ENCODE assay signal across 8 cellular contexts in genomic region chr6:91476000-91476399, GRCh38.
DNase-seq lines count a peak whose midpoint lies in the region; ATAC-seq lines count a peak whose summit lies in the region.

No MANE protein-coding gene starts in this region.

- in situ Hi-C loops in ACHN (cut with HindIII; ENCODE audit: low pct_ligation_motif_present, low pct_unique_long_range_greater_than_20kb, low sequenced_read_pairs), result no loop called here

- DNase-seq in ACHN (peak; percentile 65), HPDE6-E6E7 (ENCODE audit: extremely low spot score) (peak; percentile 66), amniotic epithelial cell (ENCODE audit: low read depth) (peak; percentile 26), myocyte (ENCODE audit: low read depth) (peak; percentile 18), NCI-H2081 (lab: John Stamatoyannopoulos, UW) (no peak), SKM-1 treated with dmso at 0.1 percent for 144 hours (lab: John Stamatoyannopoulos, UW; ENCODE audit: unreplicated experiment) (no peak), cortex of kidney (lab: John Stamatoyannopoulos, UW) (no peak)

- peak; percentile 61 for ATAC-seq in GM19438 (IDR thresholded peaks at IDR 0.05; ENCODE audit: low read depth, unreplicated experiment)

Comparison
In these comparisons a context has a peak if more than half of its experiments do, and no peak if none do; other contexts are left out.
1. DNase-seq: peak in ACHN (single experiment), HPDE6-E6E7 (single experiment), amniotic epithelial cell (single experiment) and myocyte (single experiment); none in NCI-H2081 (0 of 2), SKM-1 treated with dmso at 0.1 percent for 144 hours (single experiment) and cortex of kidney (single experiment).